ENCODE assay signal across 8 cellular contexts in the genomic region with DNA sequence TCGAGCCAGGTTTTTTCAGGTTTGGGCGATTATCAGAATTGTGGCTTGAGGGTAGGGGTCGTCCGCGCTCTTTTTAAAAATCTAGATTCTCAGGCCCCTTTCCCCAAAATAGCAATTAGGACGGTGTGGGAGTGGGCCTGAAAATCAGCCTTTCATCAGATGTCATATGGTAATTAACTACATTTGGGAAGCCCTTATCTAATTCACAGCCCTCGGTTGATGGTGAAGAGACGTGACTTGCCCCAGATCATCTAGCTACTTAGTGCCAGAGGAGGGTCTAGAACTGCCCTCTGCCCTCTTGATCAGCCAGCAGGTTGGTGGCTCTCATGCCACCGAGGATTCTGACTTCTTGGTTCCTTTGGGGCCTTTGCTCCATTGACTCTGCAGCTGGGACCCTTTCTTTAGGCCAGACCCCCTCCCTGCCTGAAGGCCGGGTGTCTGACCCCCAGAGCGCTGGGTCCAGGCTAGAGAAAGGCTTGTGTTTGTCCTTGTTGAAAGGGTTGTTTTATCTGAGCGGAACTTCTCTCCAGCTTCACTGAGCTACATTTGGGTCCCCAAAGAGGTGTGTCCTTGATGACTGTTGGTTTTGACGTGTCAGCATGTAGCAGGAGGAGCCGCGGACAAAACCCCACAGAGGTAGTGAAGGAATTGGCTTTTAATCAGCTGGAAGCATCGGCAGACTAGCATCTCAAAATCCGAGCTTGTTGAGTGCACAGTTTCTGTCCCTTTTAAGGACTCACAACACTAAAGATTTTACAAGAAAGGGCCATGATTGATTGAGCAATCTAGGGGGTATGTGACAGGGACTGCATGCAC. TPM values are rescaled to one million over a fixed set of nuclear protein-coding genes. Genes with fewer than 3 reads are reported as not detected.
DNase-seq lines count a peak whose midpoint lies in the region; TF ChIP-seq lines count a peak whose summit lies in the region.

No MANE protein-coding gene starts in this region.

- H3K27ac Mint-ChIP-seq in CD14-positive monocyte, result peak overlapping the region; percentile 79 to 96 (median 90)

- H3K18ac ChIP-seq in neuronal stem cell (ENCODE audit: low read length), result peak overlapping the region; percentile 95

- no peak for DNase-seq in CD14-positive monocyte (ENCODE audit: low spot score)
- peak; percentile 66 for DNase-seq in GM20000 (ENCODE audit: low spot score)
- DNase-seq in Karpas-422, result peak; percentile 82
- peak; percentile 54 for DNase-seq in activated CD4-positive, alpha-beta T cell treated with anti-CD3 and anti-CD28 coated beads, Interleukin-2, amount 50 U/mL, for 1 hour
- no peak for DNase-seq in esophagus muscularis mucosa (ENCODE audit: extremely low spot score)
- DNase-seq in neuronal stem cell (ENCODE audit: low spot score), result no peak
- DNase-seq in caudate nucleus (lab: John Stamatoyannopoulos, UW), result no peak
- no peak for DNase-seq in ecto neural progenitor cell (ENCODE audit: low spot score)

- H3K4ac ChIP-seq in neuronal stem cell (ENCODE audit: low read length), result no peak overlapping the region

- peak overlapping the region; percentile 87 for H3K4me3 ChIP-seq in Karpas-422 (ENCODE audit: low read length)
- H3K4me3 ChIP-seq in esophagus muscularis mucosa, result peak overlapping the region; percentile 84 to 95 (median 88)
- H3K4me3 ChIP-seq in neuronal stem cell (ENCODE audit: low read length in 2 of 2), result peak overlapping the region; percentile 93 to 94

- no peak for TF ChIP-seq POLR2A in esophagus muscularis mucosa (IDR thresholded peaks at IDR 0.05; ENCODE audit: low read depth)

- H3K9me3 Mint-ChIP-seq in CD14-positive monocyte, result no peaks in the 10 kb centered on the region

- peak overlapping the region; percentile 95 for H2BK5ac ChIP-seq in neuronal stem cell (ENCODE audit: low read length)

- H4K91ac ChIP-seq in neuronal stem cell (ENCODE audit: low read depth, low read length, poor library complexity), result no peak overlapping the region

- H3K9me3 ChIP-seq in Karpas-422 (ENCODE audit: low read length) (no peaks in the 10 kb centered on the region), esophagus muscularis mucosa (no peaks in the 10 kb centered on the region), neuronal stem cell (replicated peaks in 1 of 2; ENCODE audit: control insufficient read depth in 2 of 2, insufficient read depth in 1 of 2, low read depth in 1 of 2, low read length in 2 of 2) (no peaks in the 10 kb centered on the region)

- H3K4me3 Mint-ChIP-seq in CD14-positive monocyte, result peak overlapping the region; percentile 80 to 91

- peaks cover 1 to 5% (median 3%) of the 10 kb centered on the region in 3 donors for H3K27me3 Mint-ChIP-seq in CD14-positive monocyte (ENCODE audit: low read depth in 3 of 3)

- H3K9ac ChIP-seq in Karpas-422 (ENCODE audit: low read length), result peak overlapping the region; percentile 87
- peak overlapping the region; percentile 89 for H3K9ac ChIP-seq in neuronal stem cell (ENCODE audit: low read depth, low read length, poor library complexity)

- H4K8ac ChIP-seq in neuronal stem cell (ENCODE audit: low read depth, low read length), result no peak overlapping the region

- peaks cover 57% of the 10 kb centered on the region for H3K79me2 ChIP-seq in Karpas-422 (ENCODE audit: low read length)

- TF ChIP-seq EP300 in esophagus muscularis mucosa (IDR thresholded peaks at IDR 0.05), result no peak

- no peaks in the 10 kb centered on the region for H3K9me2 ChIP-seq in Karpas-422 (replicated peaks; ENCODE audit: insufficient read depth, low read length)

- intact Hi-C loops in CD14-positive monocyte (cut with micrococcal nuclease) (loop anchor here (5.0 kb wide), 1 partner anchor 155 kb away; a partner anchor contains a TSS), esophagus muscularis mucosa (cut with DNase I) (loop anchor here (5.0 kb wide), 2 partner anchors 155 to 275 kb away; a partner anchor contains a TSS)

- no peak overlapping the region for H2BK120ac ChIP-seq in neuronal stem cell (ENCODE audit: low read depth, low read length)

- H2AFZ ChIP-seq in Karpas-422 (ENCODE audit: low read length) (no peak overlapping the region), neuronal stem cell (ENCODE audit: low read length) (peak overlapping the region; percentile 79)

- no peak overlapping the region for H2BK15ac ChIP-seq in neuronal stem cell (ENCODE audit: low read length)

- H3K27me3 ChIP-seq in Karpas-422 (ENCODE audit: low read length) (no peaks in the 10 kb centered on the region), esophagus muscularis mucosa (peaks cover 0 to 8% (median 0%) of the 10 kb centered on the region in 4 donors), neuronal stem cell (ENCODE audit: control insufficient read depth in 3 of 3, insufficient read depth in 3 of 3, low read depth in 1 of 3, low read length in 3 of 3) (no peaks in the 10 kb centered on the region)

- peaks cover 7% of the 10 kb centered on the region for H3K79me1 ChIP-seq in neuronal stem cell (ENCODE audit: low read depth, low read length)

- H3K36me3 ChIP-seq in Karpas-422 (ENCODE audit: insufficient read depth, low read length), result peaks cover 14% of the 10 kb centered on the region; the same call in 1 of the 2 replicates
- peaks cover 9 to 13% (median 11%) of the 10 kb centered on the region in 4 donors for H3K36me3 ChIP-seq in esophagus muscularis mucosa
- peaks cover 10 to 46% of the 10 kb centered on the region in 2 donors for H3K36me3 ChIP-seq in neuronal stem cell (replicated peaks in 1 of 2; ENCODE audit: control insufficient read depth in 2 of 2, insufficient read depth in 2 of 2, low read length in 2 of 2)

- H2BK12ac ChIP-seq in neuronal stem cell (ENCODE audit: low read length), result no peak overlapping the region

- H3K14ac ChIP-seq in neuronal stem cell (ENCODE audit: low read length), result no peak overlapping the region

- H3K4me1 Mint-ChIP-seq in CD14-positive monocyte, result peaks cover 33% of the 10 kb centered on the region

- no peak overlapping the region for H3K23ac ChIP-seq in neuronal stem cell (ENCODE audit: low read depth, low read length, poor library complexity)

- H3K4me1 ChIP-seq in Karpas-422 (ENCODE audit: low read length), result peaks cover 38% of the 10 kb centered on the region
- H3K4me1 ChIP-seq in esophagus muscularis mucosa, result peaks cover 26 to 51% (median 46%) of the 10 kb centered on the region in 4 donors
- H3K4me1 ChIP-seq in neuronal stem cell (ENCODE audit: control insufficient read depth in 2 of 2, insufficient read depth in 1 of 2, low read depth in 1 of 2, low read length in 2 of 2), result peaks cover 16 to 17% of the 10 kb centered on the region in 2 donors

- no peak for TF ChIP-seq CTCF in CD14-positive monocyte (IDR thresholded peaks at IDR 0.05)
- no peak for TF ChIP-seq CTCF in GM20000 (IDR thresholded peaks at IDR 0.05; ENCODE audit: extremely low read depth, missing control alignments)
- TF ChIP-seq CTCF in esophagus muscularis mucosa (IDR thresholded peaks at IDR 0.05), result no peak

- H2AK5ac ChIP-seq in neuronal stem cell (ENCODE audit: low read depth, low read length), result peak overlapping the region; percentile 34

- H4K20me1 ChIP-seq in Karpas-422 (ENCODE audit: insufficient read depth, low read depth, low read length), result peaks cover 34% of the 10 kb centered on the region; the same call in 1 of the 2 replicates

- H3K4me2 ChIP-seq in Karpas-422 (ENCODE audit: low read depth, low read length, poor library complexity, severe bottlenecking) (peak overlapping the region; percentile 88), neuronal stem cell (ENCODE audit: insufficient read depth, low read length, poor library complexity, severe bottlenecking) (peak overlapping the region; percentile 81)

- 18% methylated on average over 10 of the region's 17 CpGs for WGBS in esophagus muscularis mucosa
- WGBS in neuronal stem cell (ENCODE audit: extremely low coverage in 2 of 2, insufficient read length in 2 of 2, insufficient replicate concordance in 1 of 2), 2 donors, result no CpG with 5 or more reads among the region's 17 CpGs

- H3K36me3 Mint-ChIP-seq in CD14-positive monocyte, result peaks cover 6 to 7% of the 10 kb centered on the region in 2 donors

- H3K27ac ChIP-seq in Karpas-422 (ENCODE audit: low read length) (peak overlapping the region; percentile 78), esophagus muscularis mucosa (replicated peaks in 1 of 4) (peak overlapping the region; percentile 82 to 94 (median 83)), neuronal stem cell (replicated peaks; ENCODE audit: low read length) (peak overlapping the region; percentile 15), caudate nucleus (ENCODE audit: low read depth, low read length) (no peak overlapping the region)

RNA-seq across cellular contexts. Expression of a gene that starts 0.9 kb away (rescaled TPM):
- 1 to 10 TPM; 4.6 to 6.3 TPM for polyA plus RNA-seq in CD14-positive monocyte
- 18.1 and 36.3 TPM in 2 replicates for total RNA-seq in Karpas-422 (2014; rRNA removed; shearing (Covaris generic); ENCODE audit: low replicate concordance)
- 10 to 100 TPM; 13.3 to 29.0 (median 23.4) TPM for total RNA-seq in esophagus muscularis mucosa
- polyA plus RNA-seq in neuronal stem cell (2013, experiment 1 of 2), result 42.3 TPM
- 41.6 TPM for polyA plus RNA-seq in neuronal stem cell (2013, experiment 2 of 2)

RNA-seq across cellular contexts. Expression of a gene that starts 16.8 kb away (rescaled TPM):
- polyA plus RNA-seq in CD14-positive monocyte, result 10 to 100 TPM; 25.1 to 29.3 TPM
- 112 and 259 TPM in 2 replicates for total RNA-seq in Karpas-422 (2014; rRNA removed; shearing (Covaris generic); ENCODE audit: low replicate concordance)
- total RNA-seq in esophagus muscularis mucosa, result 10 to 100 TPM in 2 of 4 donors, 1 to 10 TPM in 2; 6.1 to 21.2 (median 9.8) TPM
- polyA plus RNA-seq in neuronal stem cell (2013, experiment 1 of 2), result 2.1 TPM
- polyA plus RNA-seq in neuronal stem cell (2013, experiment 2 of 2), result 1.6 TPM

Comparison
In these comparisons a context has a peak if more than half of its experiments do, and no peak if none do; other contexts are left out.
1. DNase-seq: peak in GM20000 (single experiment), Karpas-422 (single experiment) and activated CD4-positive, alpha-beta T cell treated with anti-CD3 and anti-CD28 coated beads, Interleukin-2, amount 50 U/mL, for 1 hour (single experiment); none in CD14-positive monocyte (single experiment), esophagus muscularis mucosa (single experiment), neuronal stem cell (single experiment), caudate nucleus (0 of 61) and ecto neural progenitor cell (single experiment).
2. Peak in every context shown above with its lines, with median percentiles within 50 percentile points of each other: H3K4me3 ChIP-seq.